Comparison of ENCODE assay signal across 1 cellular context in the genomic region with DNA sequence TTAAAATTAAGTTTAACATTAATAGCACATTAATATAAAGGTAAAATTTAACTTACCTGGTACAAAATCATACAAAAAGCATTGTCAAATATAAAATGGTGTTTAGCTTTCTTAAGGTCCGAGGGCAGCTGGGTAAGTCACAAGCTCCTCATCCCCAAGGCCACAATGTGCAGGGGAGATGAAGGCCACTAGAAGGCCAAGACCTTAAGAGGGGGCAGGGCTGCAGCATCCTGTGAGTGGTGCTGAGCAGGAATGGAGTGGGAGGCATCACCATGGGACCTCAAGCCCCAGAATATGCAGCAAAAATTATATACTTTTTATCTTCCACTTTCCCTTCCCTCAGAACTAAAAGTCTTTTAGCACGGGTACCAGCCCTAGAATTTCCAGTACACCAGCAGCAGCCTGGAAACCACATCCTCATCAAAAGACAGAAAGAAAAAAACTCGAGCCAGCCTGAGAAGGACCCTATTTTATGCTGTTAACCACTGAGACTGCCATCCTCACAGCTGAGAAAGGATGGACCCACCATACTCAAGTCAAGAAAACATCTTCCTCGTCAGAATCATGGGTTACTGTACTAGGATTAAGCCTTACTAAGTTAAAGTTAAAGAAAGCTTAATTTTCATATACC.
A peak's percentile ranks its signal among the peaks of the same experiment; 100 is the strongest.
TF ChIP-seq lines count a peak whose summit lies in the region.

No MANE protein-coding gene starts in this region.

TF ChIP-seq in K562, 482 proteins besides CTCF, POLR2A, EP300 and RAD21:
- TF ChIP-seq CTBP1 (IDR thresholded peaks at IDR 0.05; ENCODE audit: borderline replicate concordance) (0 out of 2 replicates have a peak, but pooled peaks have one; percentile 12), E2F1 (CRISPR knock-in tag; IDR thresholded peaks at IDR 0.05) (no peak)
